2 cellular contexts compared by ENCODE assay signal in the genomic region with DNA sequence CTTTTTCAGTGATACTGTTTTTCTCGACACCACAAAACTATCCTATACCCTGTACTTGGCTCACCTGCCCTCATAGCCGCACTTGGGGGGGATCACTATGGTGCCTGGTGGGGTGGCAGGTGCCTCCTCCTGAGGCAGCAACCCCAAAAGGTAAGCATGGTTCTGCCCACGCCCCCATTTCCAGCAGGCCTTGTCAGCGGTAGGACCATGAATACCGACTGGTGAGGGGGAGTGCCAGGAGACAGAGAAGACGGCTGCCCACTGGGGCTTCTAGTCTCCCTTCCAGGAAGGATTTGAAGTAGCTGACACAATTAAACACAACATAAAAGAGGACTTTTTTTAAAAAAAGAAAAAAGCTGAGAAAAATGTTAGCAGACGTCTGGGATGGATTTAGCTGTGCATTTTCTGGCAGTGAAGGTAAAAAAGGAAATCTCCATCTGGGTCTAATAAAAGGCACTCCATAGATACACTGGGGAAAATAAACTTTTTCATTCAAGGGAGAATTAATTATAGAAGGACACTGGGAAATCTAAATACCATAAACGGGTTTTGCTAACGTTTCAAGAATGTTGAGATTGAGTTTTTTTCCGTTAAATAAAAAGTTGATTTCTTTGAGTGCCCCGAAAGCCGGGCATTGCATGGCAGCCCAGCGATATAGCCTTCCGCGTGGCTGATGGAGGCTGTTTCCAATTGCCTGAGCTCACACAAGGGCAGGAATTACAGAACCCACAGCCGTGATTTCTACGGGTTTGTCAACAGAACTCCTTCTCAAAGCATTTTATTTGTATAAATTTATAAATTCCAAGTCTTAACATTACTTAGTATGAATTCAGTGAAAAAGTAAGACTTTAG.
TF ChIP-seq lines count a peak whose summit lies in the region.

No MANE protein-coding gene starts in this region.

TF ChIP-seq in GM23338, 12 proteins besides CTCF, POLR2A, EP300 and RAD21 (continues in another document):
- no peak for TF ChIP-seq EZH2phosphoT487 (IDR thresholded peaks at IDR 0.05; ENCODE audit: unreplicated experiment)
- TF ChIP-seq, protein P1, sequence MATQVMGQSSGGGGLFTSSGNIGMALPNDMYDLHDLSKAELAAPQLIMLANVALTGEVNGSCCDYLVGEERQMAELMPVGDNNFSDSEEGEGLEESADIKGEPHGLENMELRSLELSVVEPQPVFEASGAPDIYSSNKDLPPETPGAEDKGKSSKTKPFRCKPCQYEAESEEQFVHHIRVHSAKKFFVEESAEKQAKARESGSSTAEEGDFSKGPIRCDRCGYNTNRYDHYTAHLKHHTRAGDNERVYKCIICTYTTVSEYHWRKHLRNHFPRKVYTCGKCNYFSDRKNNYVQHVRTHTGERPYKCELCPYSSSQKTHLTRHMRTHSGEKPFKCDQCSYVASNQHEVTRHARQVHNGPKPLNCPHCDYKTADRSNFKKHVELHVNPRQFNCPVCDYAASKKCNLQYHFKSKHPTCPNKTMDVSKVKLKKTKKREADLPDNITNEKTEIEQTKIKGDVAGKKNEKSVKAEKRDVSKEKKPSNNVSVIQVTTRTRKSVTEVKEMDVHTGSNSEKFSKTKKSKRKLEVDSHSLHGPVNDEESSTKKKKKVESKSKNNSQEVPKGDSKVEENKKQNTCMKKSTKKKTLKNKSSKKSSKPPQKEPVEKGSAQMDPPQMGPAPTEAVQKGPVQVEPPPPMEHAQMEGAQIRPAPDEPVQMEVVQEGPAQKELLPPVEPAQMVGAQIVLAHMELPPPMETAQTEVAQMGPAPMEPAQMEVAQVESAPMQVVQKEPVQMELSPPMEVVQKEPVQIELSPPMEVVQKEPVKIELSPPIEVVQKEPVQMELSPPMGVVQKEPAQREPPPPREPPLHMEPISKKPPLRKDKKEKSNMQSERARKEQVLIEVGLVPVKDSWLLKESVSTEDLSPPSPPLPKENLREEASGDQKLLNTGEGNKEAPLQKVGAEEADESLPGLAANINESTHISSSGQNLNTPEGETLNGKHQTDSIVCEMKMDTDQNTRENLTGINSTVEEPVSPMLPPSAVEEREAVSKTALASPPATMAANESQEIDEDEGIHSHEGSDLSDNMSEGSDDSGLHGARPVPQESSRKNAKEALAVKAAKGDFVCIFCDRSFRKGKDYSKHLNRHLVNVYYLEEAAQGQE (IDR thresholded peaks at IDR 0.05; ENCODE audit: unreplicated experiment), result no peak
- TF ChIP-seq STAT1 (IDR thresholded peaks at IDR 0.05; ENCODE audit: unreplicated experiment), result no peak
- TF ChIP-seq, protein P2, sequence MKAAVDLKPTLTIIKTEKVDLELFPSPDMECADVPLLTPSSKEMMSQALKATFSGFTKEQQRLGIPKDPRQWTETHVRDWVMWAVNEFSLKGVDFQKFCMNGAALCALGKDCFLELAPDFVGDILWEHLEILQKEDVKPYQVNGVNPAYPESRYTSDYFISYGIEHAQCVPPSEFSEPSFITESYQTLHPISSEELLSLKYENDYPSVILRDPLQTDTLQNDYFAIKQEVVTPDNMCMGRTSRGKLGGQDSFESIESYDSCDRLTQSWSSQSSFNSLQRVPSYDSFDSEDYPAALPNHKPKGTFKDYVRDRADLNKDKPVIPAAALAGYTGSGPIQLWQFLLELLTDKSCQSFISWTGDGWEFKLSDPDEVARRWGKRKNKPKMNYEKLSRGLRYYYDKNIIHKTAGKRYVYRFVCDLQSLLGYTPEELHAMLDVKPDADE (IDR thresholded peaks at IDR 0.05), result no peak
- no peak for TF ChIP-seq ZNF114 (CRISPR knock-in tag; IDR thresholded peaks at IDR 0.05)
- TF ChIP-seq ZNF331 (CRISPR knock-in tag; IDR thresholded peaks at IDR 0.05; ENCODE audit: low read depth), result no peak
- TF ChIP-seq POLR2AphosphoS5 (IDR thresholded peaks at IDR 0.05; ENCODE audit: low read depth), result no peak
- TF ChIP-seq NANOG (IDR thresholded peaks at IDR 0.05; ENCODE audit: borderline replicate concordance), result no peak

TF ChIP-seq in H1, 55 proteins besides CTCF, POLR2A, EP300 and RAD21:
- TF ChIP-seq RFX5 (IDR thresholded peaks at IDR 0.05; ENCODE audit: borderline replicate concordance, low read depth, low read length) (no peak), JUND (IDR thresholded peaks at IDR 0.05; ENCODE audit: low read length) (0 out of 2 replicates have a peak, but pooled peaks have one; percentile 3), SP2 (IDR thresholded peaks at IDR 0.05; ENCODE audit: low read length) (no peak)
